ENCODE assay signal across 1 cellular context in genomic region chr1:26824735-26825134, GRCh38.
TF ChIP-seq lines count a peak whose summit lies in the region.

No MANE protein-coding gene starts in this region.

TF ChIP-seq in HepG2, 621 proteins besides CTCF, POLR2A, EP300 and RAD21:
- TF ChIP-seq UBTF (CRISPR knock-in tag; IDR thresholded peaks at IDR 0.05) = no peak
- TF ChIP-seq ZNF530 (CRISPR knock-in tag; IDR thresholded peaks at IDR 0.05; ENCODE audit: low read depth) = no peak
- no peak for TF ChIP-seq ZSCAN21 (CRISPR knock-in tag; IDR thresholded peaks at IDR 0.05; ENCODE audit: borderline replicate concordance)
- no peak for TF ChIP-seq STAT6 (CRISPR knock-in tag; IDR thresholded peaks at IDR 0.05; ENCODE audit: borderline replicate concordance)
- no peak for TF ChIP-seq CREB3 (CRISPR knock-in tag; IDR thresholded peaks at IDR 0.05)
- TF ChIP-seq SIX4 (CRISPR knock-in tag; IDR thresholded peaks at IDR 0.05) = no peak
- TF ChIP-seq ZNF839 (CRISPR knock-in tag; IDR thresholded peaks at IDR 0.05; ENCODE audit: borderline replicate concordance) = no peak
- no peak for TF ChIP-seq ZNF563 (CRISPR knock-in tag; IDR thresholded peaks at IDR 0.05)
- TF ChIP-seq KLF16 (CRISPR knock-in tag; IDR thresholded peaks at IDR 0.05) = no peak
- no peak for TF ChIP-seq TERF1 (CRISPR knock-in tag; IDR thresholded peaks at IDR 0.05)
- TF ChIP-seq HNF1A (IDR thresholded peaks at IDR 0.05; ENCODE audit: low read depth) = no peak
- TF ChIP-seq HNF1A (CRISPR knock-in tag; IDR thresholded peaks at IDR 0.05; ENCODE audit: borderline replicate concordance) = no peak
- TF ChIP-seq NR2C2 (CRISPR knock-in tag; IDR thresholded peaks at IDR 0.05; ENCODE audit: borderline replicate concordance) = no peak
- TF ChIP-seq NFYC (CRISPR knock-in tag; IDR thresholded peaks at IDR 0.05) = no peak
- no peak for TF ChIP-seq ATF2 (CRISPR knock-in tag; IDR thresholded peaks at IDR 0.05)
- no peak for TF ChIP-seq E2F1 (CRISPR knock-in tag; IDR thresholded peaks at IDR 0.05)
- TF ChIP-seq ARID5B (CRISPR knock-in tag; IDR thresholded peaks at IDR 0.05) = no peak
TF ChIP-seq in HepG2: peak in this region for 0.
